ENCODE assay signal across 19 cellular contexts in genomic region chrX:107827852-107828251, GRCh38. TPM values are rescaled to one million over a fixed set of nuclear protein-coding genes. Genes with fewer than 3 reads are reported as not detected.
DNase-seq lines count a peak whose midpoint lies in the region; ATAC-seq and TF ChIP-seq lines count a peak whose summit lies in the region.
"Had no signal": no experiment of that assay in that cellular context is flagged by ENCODE, and none has a peak within 500 bp of the region (broad histone marks: within the 10 kb centered on the region; RNA-seq: fewer than 3 reads in every experiment).

No MANE protein-coding gene starts in this region.

- H3K36me3 ChIP-seq in skeletal muscle satellite cell (ENCODE audit: insufficient read depth, low read length) = no peaks in the 10 kb centered on the region
- H3K36me3 ChIP-seq in heart right ventricle = no peaks in the 10 kb centered on the region
- H3K36me3 ChIP-seq: prostate gland, transverse colon had no signal

- WGBS in heart right ventricle, 2 donors = 69 to 72% methylated on average over 4 of the region's 4 CpGs

- peak overlapping the region; percentile 53 for H3K4me3 Mint-ChIP-seq in T-helper 1 cell treated with Interleukin-12 subunit alpha and Interleukin-12 subunit beta and Interleukin-4 antibody, amounts not matched to agents 30 μg/mL and 1 μg/mL, for 36 hours
- peak overlapping the region; percentile 52 for H3K4me3 Mint-ChIP-seq in activated T-helper 1 cell treated with anti-CD3 and anti-CD28 coated beads, Interleukin-12 subunit alpha, Interleukin-12 subunit beta, Interleukin-2, Interleukin-4 antibody, amounts not matched to agents 30 ng/mL and 10 ng/mL and 1 ng/mL, durations not matched to agents 14 hours and 24 hours and 36 hours

- H3K9me3 ChIP-seq in skeletal muscle satellite cell (replicated peaks; ENCODE audit: low read length) (no peaks in the 10 kb centered on the region), heart right ventricle (no peaks in the 10 kb centered on the region)
- H3K9me3 ChIP-seq: prostate gland, transverse colon had no signal

- H3K4me3 ChIP-seq in fibroblast of mammary gland (ENCODE audit: control insufficient read depth, low read depth, low read length) (no peak overlapping the region), skeletal muscle satellite cell (ENCODE audit: low read length) (peak overlapping the region; percentile 70), heart right ventricle (peak overlapping the region in 2 of 10 donors; percentile 64 to 70)

- TF ChIP-seq CTCF in fibroblast of mammary gland (conservative IDR thresholded peaks at IDR 0.05; ENCODE audit: control insufficient read depth, insufficient read depth, low read depth, low read length) = no peak
- no peak for TF ChIP-seq CTCF in heart right ventricle (IDR thresholded peaks at IDR 0.05)

- intact Hi-C loops in activated T-helper 1 cell treated with anti-CD3 and anti-CD28 coated beads, Interleukin-12 subunit alpha, Interleukin-12 subunit beta, Interleukin-2, Interleukin-4 antibody, amounts not matched to agents 30 ng/mL and 10 ng/mL and 1 ng/mL, durations not matched to agents 14 hours and 24 hours and 36 hours (cut with micrococcal nuclease) = loop anchor here (5.0 kb wide), 1 partner anchor 156 kb away; no protein-coding TSS in a partner anchor
- intact Hi-C loops in heart right ventricle (cut with DNase I) = no loop called here

- DNase-seq in T-helper 1 cell (no peak), fibroblast of mammary gland (ENCODE audit: low read depth) (peak; percentile 39), heart right ventricle (no peak)
- DNase-seq in activated T-helper 1 cell treated with anti-CD3 and anti-CD28 coated beads, Interleukin-12 subunit alpha, Interleukin-12 subunit beta, Interleukin-2, Interleukin-4 antibody, amounts not matched to agents 30 ng/mL and 10 ng/mL and 1 ng/mL, durations not matched to agents 14 hours and 24 hours and 36 hours (ENCODE audit: low spot score) = no peak
- DNase-seq: activated CD4-positive, CD25-positive, alpha-beta regulatory T cell; activated gamma-delta T cell treated with Interleukin-2 at 50 U/mL for 16 hours; DMS153; left ventricle myocardium superior; NCI-H1417 treated with DMSO at 0.1 percent for 48 hours; NCI-H69; transverse colon had no signal

- H3K27me3 Mint-ChIP-seq in T-helper 1 cell treated with Interleukin-12 subunit alpha and Interleukin-12 subunit beta and Interleukin-4 antibody, amounts not matched to agents 30 μg/mL and 1 μg/mL, for 36 hours (ENCODE audit: low read depth) = peaks cover 18% of the 10 kb centered on the region
- H3K27me3 Mint-ChIP-seq in activated T-helper 1 cell treated with anti-CD3 and anti-CD28 coated beads, Interleukin-12 subunit alpha, Interleukin-12 subunit beta, Interleukin-2, Interleukin-4 antibody, amounts not matched to agents 30 ng/mL and 10 ng/mL and 1 ng/mL, durations not matched to agents 14 hours and 24 hours and 36 hours (ENCODE audit: insufficient read depth) = peaks cover 8% of the 10 kb centered on the region

- H3K4me2 ChIP-seq in skeletal muscle satellite cell (ENCODE audit: low read length) = peak overlapping the region; percentile 84

- no peak overlapping the region for H3K27ac Mint-ChIP-seq in T-helper 1 cell treated with Interleukin-12 subunit alpha and Interleukin-12 subunit beta and Interleukin-4 antibody, amounts not matched to agents 30 μg/mL and 1 μg/mL, for 36 hours
- H3K27ac Mint-ChIP-seq in activated T-helper 1 cell treated with anti-CD3 and anti-CD28 coated beads, Interleukin-12 subunit alpha, Interleukin-12 subunit beta, Interleukin-2, Interleukin-4 antibody, amounts not matched to agents 30 ng/mL and 10 ng/mL and 1 ng/mL, durations not matched to agents 14 hours and 24 hours and 36 hours = no peak overlapping the region

- H3K4me1 ChIP-seq in skeletal muscle satellite cell (ENCODE audit: control insufficient read depth, insufficient read depth, low read length) = peaks cover 17% of the 10 kb centered on the region
- peaks cover 0 to 12% (median 0%) of the 10 kb centered on the region in 9 donors for H3K4me1 ChIP-seq in heart right ventricle
- H3K4me1 ChIP-seq: prostate gland had no signal

- no peaks in the 10 kb centered on the region for H3K27me3 ChIP-seq in skeletal muscle satellite cell (ENCODE audit: control insufficient read depth, insufficient read depth, low read length)
- H3K27me3 ChIP-seq in heart right ventricle = peaks cover 0 to 77% (median 0%) of the 10 kb centered on the region in 7 donors
- H3K27me3 ChIP-seq: transverse colon had no signal

- H3K9me3 Mint-ChIP-seq in T-helper 1 cell treated with Interleukin-12 subunit alpha and Interleukin-12 subunit beta and Interleukin-4 antibody, amounts not matched to agents 30 μg/mL and 1 μg/mL, for 36 hours = no peaks in the 10 kb centered on the region
- H3K9me3 Mint-ChIP-seq in activated T-helper 1 cell treated with anti-CD3 and anti-CD28 coated beads, Interleukin-12 subunit alpha, Interleukin-12 subunit beta, Interleukin-2, Interleukin-4 antibody, amounts not matched to agents 30 ng/mL and 10 ng/mL and 1 ng/mL, durations not matched to agents 14 hours and 24 hours and 36 hours = no peaks in the 10 kb centered on the region

- H3K36me3 Mint-ChIP-seq in T-helper 1 cell treated with Interleukin-12 subunit alpha and Interleukin-12 subunit beta and Interleukin-4 antibody, amounts not matched to agents 30 μg/mL and 1 μg/mL, for 36 hours (ENCODE audit: low read depth) = no peaks in the 10 kb centered on the region
- H3K36me3 Mint-ChIP-seq in activated T-helper 1 cell treated with anti-CD3 and anti-CD28 coated beads, Interleukin-12 subunit alpha, Interleukin-12 subunit beta, Interleukin-2, Interleukin-4 antibody, amounts not matched to agents 30 ng/mL and 10 ng/mL and 1 ng/mL, durations not matched to agents 14 hours and 24 hours and 36 hours (ENCODE audit: low read depth) = peaks cover 4% of the 10 kb centered on the region

- ATAC-seq in heart right ventricle (no peak), GM21360 (IDR thresholded peaks at IDR 0.05; ENCODE audit: unreplicated experiment) (no peak), HG03045 (IDR thresholded peaks at IDR 0.05; ENCODE audit: unreplicated experiment) (no peak)

- peaks cover 18% of the 10 kb centered on the region for H3K4me1 Mint-ChIP-seq in T-helper 1 cell treated with Interleukin-12 subunit alpha and Interleukin-12 subunit beta and Interleukin-4 antibody, amounts not matched to agents 30 μg/mL and 1 μg/mL, for 36 hours (ENCODE audit: low read depth)
- H3K4me1 Mint-ChIP-seq in activated T-helper 1 cell treated with anti-CD3 and anti-CD28 coated beads, Interleukin-12 subunit alpha, Interleukin-12 subunit beta, Interleukin-2, Interleukin-4 antibody, amounts not matched to agents 30 ng/mL and 10 ng/mL and 1 ng/mL, durations not matched to agents 14 hours and 24 hours and 36 hours (ENCODE audit: low read depth) = peaks cover 34% of the 10 kb centered on the region

- no peak overlapping the region for H3K9ac ChIP-seq in skeletal muscle satellite cell (ENCODE audit: low read depth, low read length)

- peak overlapping the region in 1 of 10 donors; percentile 91 for H3K27ac ChIP-seq in heart right ventricle

RNA-seq across cellular contexts. Expression of gene MID2, which starts 2.2 kb away (rescaled TPM):
- 5.1 and 6.6 TPM in 2 replicates for total RNA-seq in activated T-helper 1 cell treated with anti-CD3 and anti-CD28 coated beads, Interleukin-12 subunit alpha, Interleukin-12 subunit beta, Interleukin-2, Interleukin-4 antibody, amounts not matched to agents 30 ng/mL and 10 ng/mL and 1 ng/mL, durations not matched to agents 14 hours and 24 hours and 36 hours
- total RNA-seq in skeletal muscle satellite cell (2012; rRNA removed) = 10.1 and 10.5 TPM in 2 replicates
- 10 to 100 TPM in 1 of 10 donors, 1 to 10 TPM in 9; 2.5 to 10.7 (median 5.1) TPM for total RNA-seq in heart right ventricle
- polyA plus RNA-seq in heart right ventricle = 1 to 10 TPM in 1 of 2 donors, under 1 TPM in 1; 0.51 to 2.0 TPM
- total RNA-seq: SK-MEL-5 had no signal

RNA-seq across cellular contexts. Expression of gene NCBP2L, which starts 50.3 kb away (rescaled TPM):
- total RNA-seq in activated T-helper 1 cell treated with anti-CD3 and anti-CD28 coated beads, Interleukin-12 subunit alpha, Interleukin-12 subunit beta, Interleukin-2, Interleukin-4 antibody, amounts not matched to agents 30 ng/mL and 10 ng/mL and 1 ng/mL, durations not matched to agents 14 hours and 24 hours and 36 hours = not detected in 2 replicates
- total RNA-seq in skeletal muscle satellite cell (2012; rRNA removed) = not detected in 2 replicates
- under 1 TPM in 1 of 10 donors, not detected in 9; 0.45 TPM for total RNA-seq in heart right ventricle
- polyA plus RNA-seq in heart right ventricle = under 1 TPM in 1 of 2 donors, not detected in 1; 0.01 TPM
- total RNA-seq: A172, H4, left ventricle myocardium superior, SK-MEL-5, transverse colon had no signal

RNA-seq across cellular contexts. Expression of gene TSC22D3, which starts 52.3 kb away (rescaled TPM):
- total RNA-seq in activated T-helper 1 cell treated with anti-CD3 and anti-CD28 coated beads, Interleukin-12 subunit alpha, Interleukin-12 subunit beta, Interleukin-2, Interleukin-4 antibody, amounts not matched to agents 30 ng/mL and 10 ng/mL and 1 ng/mL, durations not matched to agents 14 hours and 24 hours and 36 hours = 30.0 and 30.6 TPM in 2 replicates
- 24.9 and 25.6 TPM in 2 replicates for total RNA-seq in skeletal muscle satellite cell (2012; rRNA removed)
- 10 to 100 TPM; 26.3 to 88.2 (median 36.0) TPM for total RNA-seq in heart right ventricle
- polyA plus RNA-seq in heart right ventricle = 100 to 1,000 TPM in 1 of 2 donors, 10 to 100 TPM in 1; 70.7 to 153 TPM
